Comparison of ENCODE assay signal across 14 cellular contexts in genomic region chr5:43304520-43304919, GRCh38.
DNase-seq lines count a peak whose midpoint lies in the region; ATAC-seq and TF ChIP-seq lines count a peak whose summit lies in the region.
"Had no signal": no experiment of that assay in that cellular context is flagged by ENCODE, and none has a peak within 500 bp of the region (broad histone marks: within the 10 kb centered on the region; RNA-seq: fewer than 3 reads in every experiment).

No MANE protein-coding gene starts in this region.

- peak; percentile 47 for ATAC-seq in GM18502 (IDR thresholded peaks at IDR 0.05; ENCODE audit: poor library complexity, unreplicated experiment)
- peak; percentile 42 for ATAC-seq in GM21737 (IDR thresholded peaks at IDR 0.05; ENCODE audit: unreplicated experiment)
- no peak for ATAC-seq in RWPE2 (ENCODE audit: low read depth)
- ATAC-seq: pancreas had no signal

- H3K27ac ChIP-seq in RWPE2 (ENCODE audit: poor library complexity, severe bottlenecking), result peak overlapping the region; percentile 1
- H3K27ac ChIP-seq: esophagus squamous epithelium, pancreas had no signal

- peaks cover 67% of the 10 kb centered on the region for H3K4me1 ChIP-seq in RWPE2 (ENCODE audit: insufficient read depth, poor library complexity, severe bottlenecking)

- no peak for TF ChIP-seq CTCF in RWPE2 (IDR thresholded peaks at IDR 0.05; ENCODE audit: poor library complexity, severe bottlenecking)

- H3K4me3 ChIP-seq in RWPE2 (ENCODE audit: severe bottlenecking), result no peak overlapping the region
- H3K4me3 ChIP-seq: esophagus squamous epithelium, pancreas had no signal

- peaks cover 100% of the 10 kb centered on the region for H3K36me3 ChIP-seq in RWPE2 (ENCODE audit: low read depth)
- H3K36me3 ChIP-seq: pancreas had no signal

- no peak for DNase-seq in RWPE2 (ENCODE audit: low spot score)
- DNase-seq in iris pigment epithelial cell (ENCODE audit: low read depth), result peak; percentile 73
- DNase-seq in stimulated activated CD8-positive, alpha-beta memory T cell treated with anti-CD3 and anti-CD28 coated beads, Interleukin-4, amount 100 ng/mL, for 48 hours, result no peak
- DNase-seq in AG20443 (ENCODE audit: low spot score), result no peak
- no peak for DNase-seq in stimulated activated naive CD4-positive, alpha-beta T cell treated with Interleukin-2 at 50 U/mL for 16 hours (lab: John Stamatoyannopoulos, UW)
- no peak for DNase-seq in NCI-H524 (lab: John Stamatoyannopoulos, UW)
- DNase-seq: esophagus squamous epithelium; IMR-90; pancreas; SHP77; stimulated activated CD4-positive, alpha-beta T cell treated with anti-CD3 and anti-CD28 coated beads, Interleukin-4, amount 100 ng/mL, for 4 hours; trophoblast cell had no signal

- no peaks in the 10 kb centered on the region for H3K27me3 ChIP-seq in RWPE2 (ENCODE audit: insufficient read depth, poor library complexity, severe bottlenecking)
- H3K27me3 ChIP-seq: esophagus squamous epithelium, pancreas had no signal

- H3K9me3 ChIP-seq in RWPE2 (ENCODE audit: severe bottlenecking), result no peaks in the 10 kb centered on the region
- H3K9me3 ChIP-seq: esophagus squamous epithelium, pancreas had no signal
